In genomic region chr9:127545196-127546124, GRCh38 we compare ENCODE assay signal across 1 cellular context.
TF ChIP-seq lines count a peak whose summit lies in the region.

No MANE protein-coding gene starts in this region.

TF ChIP-seq in H1, 55 proteins besides CTCF, POLR2A, EP300 and RAD21 (continued from another document):
- TF ChIP-seq CHD7 (IDR thresholded peaks at IDR 0.05; ENCODE audit: insufficient replicate concordance, low read length), result no peak
